In genomic region chr2:180307096-180307495, GRCh38 we compare ENCODE assay signal across 21 cellular contexts.
"Had no signal": no experiment of that assay in that cellular context is flagged by ENCODE, and none has a peak within 500 bp of the region (broad histone marks: within the 10 kb centered on the region; RNA-seq: fewer than 3 reads in every experiment).

No MANE protein-coding gene starts in this region.

- H3K4me1 ChIP-seq: left lung, lower lobe of right lung, right atrium auricular region, right lobe of liver, tibial nerve, uterus had no signal

- ATAC-seq: left lung; lower lobe of right lung; natural killer cell treated with Interleukin-12 subunit alpha and Interleukin-12 subunit beta and Interleukin-15 and Interleukin-18, amount 100 ng/mL, for 72 hours; right lobe of liver; stimulated activated memory B cell treated with anti-CD40 and anti-IgM and Interleukin-4, amounts not matched to agents 10 μg/mL and 1 μg/mL and 100 μg/mL, for 72 hours; stimulated activated naive CD8-positive, alpha-beta T cell treated with anti-CD3 and anti-CD28 coated beads, Interleukin-15, amount 100 ng/mL, for 72 hours had no signal

- DNase-seq: islet precursor cell; left lung; lower lobe of right lung; mammary epithelial cell; naive B cell; ovary; right lobe of liver; stimulated activated CD4-positive, alpha-beta T cell treated with anti-CD3 and anti-CD28 coated beads, Interleukin-1b, Interleukin-23, amount 100 ng/mL, for 48 hours; stimulated activated CD4-positive, alpha-beta T cell treated with anti-CD3 and anti-CD28 coated beads, Interleukin-2, amount 100 ng/mL, for 48 hours; stimulated activated CD4-positive, alpha-beta T cell treated with anti-CD3 and anti-CD28 coated beads, Interleukin-4, amount 100 ng/mL, for 4 hours; stimulated activated CD8-positive, alpha-beta memory T cell treated with anti-CD3 and anti-CD28 coated beads, Interleukin-4, amount 100 ng/mL, for 48 hours; stimulated activated naive CD4-positive, alpha-beta T cell treated with Interleukin-2 at 50 U/mL for 16 hours; stimulated activated naive CD8-positive, alpha-beta T cell treated with anti-CD3 and anti-CD28 coated beads, Interleukin-15, amount 100 ng/mL, for 72 hours; substantia nigra; uterus had no signal

- H3K27ac ChIP-seq: hepatocyte, left lung, lower lobe of right lung, ovary, right atrium auricular region, right lobe of liver, tibial nerve, uterus had no signal

- H3K4me3 ChIP-seq: hepatocyte, left lung, lower lobe of right lung, ovary, right atrium auricular region, right lobe of liver, smooth muscle cell, tibial nerve, uterus had no signal

- H3K27me3 ChIP-seq: hepatocyte, left lung, ovary, right atrium auricular region, right lobe of liver, tibial nerve, uterus had no signal

- H3K4me2 ChIP-seq: hepatocyte, smooth muscle cell had no signal

- H3K9me3 ChIP-seq: left lung, lower lobe of right lung, ovary, right atrium auricular region, right lobe of liver, tibial nerve, uterus had no signal

- H3K36me3 ChIP-seq: left lung, lower lobe of right lung, ovary, right atrium auricular region, right lobe of liver, tibial nerve, uterus had no signal
